In genomic region chr1:45945426-45945825, GRCh38 we compare ENCODE assay signal across 18 cellular contexts.
DNase-seq lines count a peak whose midpoint lies in the region; ATAC-seq and TF ChIP-seq lines count a peak whose summit lies in the region.
"Had no signal": no experiment of that assay in that cellular context is flagged by ENCODE, and none has a peak within 500 bp of the region (broad histone marks: within the 10 kb centered on the region; RNA-seq: fewer than 3 reads in every experiment).

No MANE protein-coding gene starts in this region.

- no peak overlapping the region for H3K4me3 Mint-ChIP-seq in activated naive CD8-positive, alpha-beta T cell treated with anti-CD3 and anti-CD28 coated beads, Interleukin-2, amount 50 U/mL, for 24 hours
- no peak overlapping the region for H3K4me3 Mint-ChIP-seq in activated CD8-positive, alpha-beta memory T cell treated with anti-CD3 and anti-CD28 coated beads, Interleukin-2, amount 10 ng/mL, durations not matched to agents 7 days and 5 days
- H3K4me3 Mint-ChIP-seq: activated CD8-positive, alpha-beta T cell treated with anti-CD3 and anti-CD28 coated beads, Interleukin-2, amount 10 ng/mL, durations not matched to agents 7 days and 5 days; activated T-helper 17 cell treated with anti-CD3 and anti-CD28 coated beads, Interleukin-2, amount 50 U/mL, for 72 hours; B cell; IgD-negative memory B cell; naive thymus-derived CD8-positive, alpha-beta T cell had no signal

- CTCF ChIA-PET in activated CD8-positive, alpha-beta memory T cell treated with anti-CD3 and anti-CD28 coated beads, Interleukin-2, amount 10 ng/mL, durations not matched to agents 7 days and 5 days (lab: Charles Lee) = no interaction called here

- TF ChIP-seq RAD21 in Ishikawa (IDR thresholded peaks at IDR 0.05; ENCODE audit: low read depth) = no peak

- ATAC-seq in activated naive CD8-positive, alpha-beta T cell treated with anti-CD3 and anti-CD28 coated beads, Interleukin-2, amount 50 U/mL, for 24 hours = no peak
- ATAC-seq in HG02623 (IDR thresholded peaks at IDR 0.05; ENCODE audit: unreplicated experiment) = no peak
- no peak for ATAC-seq in activated CD8-positive, alpha-beta memory T cell treated with anti-CD3 and anti-CD28 coated beads, Interleukin-2, amount 10 ng/mL, durations not matched to agents 7 days and 5 days
- ATAC-seq in GM18502 (IDR thresholded peaks at IDR 0.05; ENCODE audit: poor library complexity, unreplicated experiment) = no peak
- ATAC-seq: activated CD8-positive, alpha-beta T cell treated with anti-CD3 and anti-CD28 coated beads, Interleukin-2, amount 10 ng/mL, durations not matched to agents 7 days and 5 days; activated T-helper 17 cell treated with anti-CD3 and anti-CD28 coated beads, Interleukin-2, amount 50 U/mL, for 72 hours; gastroesophageal sphincter; naive thymus-derived CD8-positive, alpha-beta T cell had no signal

- no peak for TF ChIP-seq EP300 in Ishikawa (IDR thresholded peaks at IDR 0.05; ENCODE audit: borderline replicate concordance)

- H3K4me3 ChIP-seq in cardiac fibroblast (replicated peaks in 1 of 2; ENCODE audit: low read depth in 2 of 2, low read length in 2 of 2) = no peak overlapping the region
- H3K4me3 ChIP-seq: gastroesophageal sphincter, lung, prostate gland had no signal

- no peaks in the 10 kb centered on the region for H3K4me1 Mint-ChIP-seq in activated naive CD8-positive, alpha-beta T cell treated with anti-CD3 and anti-CD28 coated beads, Interleukin-2, amount 50 U/mL, for 24 hours
- H3K4me1 Mint-ChIP-seq in activated CD8-positive, alpha-beta memory T cell treated with anti-CD3 and anti-CD28 coated beads, Interleukin-2, amount 10 ng/mL, durations not matched to agents 7 days and 5 days = no peaks in the 10 kb centered on the region
- H3K4me1 Mint-ChIP-seq: activated T-helper 17 cell treated with anti-CD3 and anti-CD28 coated beads, Interleukin-2, amount 50 U/mL, for 72 hours had no signal

- H3K36me3 Mint-ChIP-seq in activated naive CD8-positive, alpha-beta T cell treated with anti-CD3 and anti-CD28 coated beads, Interleukin-2, amount 50 U/mL, for 24 hours (ENCODE audit: low read depth) = peaks cover 5% of the 10 kb centered on the region
- peaks cover 2% of the 10 kb centered on the region for H3K36me3 Mint-ChIP-seq in activated CD8-positive, alpha-beta memory T cell treated with anti-CD3 and anti-CD28 coated beads, Interleukin-2, amount 10 ng/mL, durations not matched to agents 7 days and 5 days

- peak; percentile 17 for DNase-seq in AG20443 (ENCODE audit: low spot score)
- peak; percentile 66 to 71 for DNase-seq in cardiac fibroblast (ENCODE audit: low read depth in 2 of 2)
- DNase-seq in lung microvascular endothelial cell (ENCODE audit: low read depth in 2 of 2) = peak; percentile 20 to 68
- no peak for DNase-seq in activated naive CD8-positive, alpha-beta T cell treated with anti-CD3 and anti-CD28 coated beads, Interleukin-2, amount 50 U/mL, for 24 hours
- DNase-seq in activated CD8-positive, alpha-beta memory T cell treated with anti-CD3 and anti-CD28 coated beads, Interleukin-2, amount 10 ng/mL, durations not matched to agents 7 days and 5 days = no peak
- DNase-seq: activated CD8-positive, alpha-beta T cell treated with anti-CD3 and anti-CD28 coated beads, Interleukin-2, amount 10 ng/mL, durations not matched to agents 7 days and 5 days; DMS 273 treated with DMSO at 0.1 percent for 48 hours; naive thymus-derived CD8-positive, alpha-beta T cell; NCI-H1092 had no signal

- H3K27ac Mint-ChIP-seq in activated naive CD8-positive, alpha-beta T cell treated with anti-CD3 and anti-CD28 coated beads, Interleukin-2, amount 50 U/mL, for 24 hours = no peak overlapping the region
- no peak overlapping the region for H3K27ac Mint-ChIP-seq in activated CD8-positive, alpha-beta memory T cell treated with anti-CD3 and anti-CD28 coated beads, Interleukin-2, amount 10 ng/mL, durations not matched to agents 7 days and 5 days
- H3K27ac Mint-ChIP-seq: activated CD8-positive, alpha-beta T cell treated with anti-CD3 and anti-CD28 coated beads, Interleukin-2, amount 10 ng/mL, durations not matched to agents 7 days and 5 days; B cell; IgD-negative memory B cell; naive thymus-derived CD8-positive, alpha-beta T cell had no signal

- peaks cover 3% of the 10 kb centered on the region for H3K9me3 Mint-ChIP-seq in activated naive CD8-positive, alpha-beta T cell treated with anti-CD3 and anti-CD28 coated beads, Interleukin-2, amount 50 U/mL, for 24 hours
- H3K9me3 Mint-ChIP-seq in activated CD8-positive, alpha-beta memory T cell treated with anti-CD3 and anti-CD28 coated beads, Interleukin-2, amount 10 ng/mL, durations not matched to agents 7 days and 5 days (ENCODE audit: low read depth) = no peaks in the 10 kb centered on the region
- H3K9me3 Mint-ChIP-seq: activated T-helper 17 cell treated with anti-CD3 and anti-CD28 coated beads, Interleukin-2, amount 50 U/mL, for 72 hours had no signal

- no peak for TF ChIP-seq CTCF in cardiac fibroblast (IDR thresholded peaks at IDR 0.05; ENCODE audit: low read depth, low read length)

- no peaks in the 10 kb centered on the region for H3K27me3 Mint-ChIP-seq in activated naive CD8-positive, alpha-beta T cell treated with anti-CD3 and anti-CD28 coated beads, Interleukin-2, amount 50 U/mL, for 24 hours
- H3K27me3 Mint-ChIP-seq in activated CD8-positive, alpha-beta memory T cell treated with anti-CD3 and anti-CD28 coated beads, Interleukin-2, amount 10 ng/mL, durations not matched to agents 7 days and 5 days = no peaks in the 10 kb centered on the region
- H3K27me3 Mint-ChIP-seq: activated T-helper 17 cell treated with anti-CD3 and anti-CD28 coated beads, Interleukin-2, amount 50 U/mL, for 72 hours; B cell; IgD-negative memory B cell had no signal

TF ChIP-seq in Ishikawa, 13 proteins besides CTCF, POLR2A, EP300 and RAD21:
- TF ChIP-seq NFIC (IDR thresholded peaks at IDR 0.05) = 0 out of 2 replicates have a peak, but pooled peaks have one; percentile 22
- no peak for TF ChIP-seq EGR1 (IDR thresholded peaks at IDR 0.05)

Comparison
In these comparisons a context has a peak if more than half of its experiments do, and no peak if none do; other contexts are left out.
1. DNase-seq: peak in AG20443 (single experiment), cardiac fibroblast (2 of 2) and lung microvascular endothelial cell (2 of 2); none in activated naive CD8-positive, alpha-beta T cell treated with anti-CD3 and anti-CD28 coated beads, Interleukin-2, amount 50 U/mL, for 24 hours (single experiment) and activated CD8-positive, alpha-beta memory T cell treated with anti-CD3 and anti-CD28 coated beads, Interleukin-2, amount 10 ng/mL, durations not matched to agents 7 days and 5 days (single experiment).